In genomic region chr1:37763791-37764741, GRCh38 we compare ENCODE assay signal across 1 cellular context.
TF ChIP-seq lines count a peak whose summit lies in the region.

No MANE protein-coding gene starts in this region.

TF ChIP-seq in HepG2, 621 proteins besides CTCF, POLR2A, EP300 and RAD21 (continued from another document and continues in another):
- peak; percentile 97 for TF ChIP-seq HMGXB3 (CRISPR knock-in tag; IDR thresholded peaks at IDR 0.05; ENCODE audit: borderline replicate concordance)
- TF ChIP-seq ZNF788 (CRISPR knock-in tag; IDR thresholded peaks at IDR 0.05; ENCODE audit: borderline replicate concordance), result peak; percentile 91
- TF ChIP-seq HOXA5 (CRISPR knock-in tag; IDR thresholded peaks at IDR 0.05), result peak; percentile 100
- peak; percentile 98 for TF ChIP-seq ZNF430 (CRISPR knock-in tag; IDR thresholded peaks at IDR 0.05)
- TF ChIP-seq DPF2 (CRISPR knock-in tag; IDR thresholded peaks at IDR 0.05; ENCODE audit: borderline replicate concordance, low read depth), result no peak
- peak; percentile 93 for TF ChIP-seq KMT2B (CRISPR knock-in tag; IDR thresholded peaks at IDR 0.05)
- no peak for TF ChIP-seq SOX13 (IDR thresholded peaks at IDR 0.05)
- peak in 1 of 2 experiments; percentile 87; a peak in 2 of 4 replicates for TF ChIP-seq SOX13 (CRISPR knock-in tag; conservative IDR thresholded peaks at IDR 0.05 in 1 of 2, IDR thresholded peaks at IDR 0.05 in 1 of 2)
- peak; percentile 95 for TF ChIP-seq ZNF503 (CRISPR knock-in tag; IDR thresholded peaks at IDR 0.05)
- no peak for TF ChIP-seq MAZ (IDR thresholded peaks at IDR 0.05; ENCODE audit: borderline replicate concordance, low read depth, low read length)
- TF ChIP-seq MAZ (CRISPR knock-in tag; IDR thresholded peaks at IDR 0.05; ENCODE audit: low read depth), result peak; percentile 90
- no peak for TF ChIP-seq KIAA2018 (CRISPR knock-in tag; IDR thresholded peaks at IDR 0.05; ENCODE audit: borderline replicate concordance)
- peak; percentile 100 for TF ChIP-seq ZNF773 (CRISPR knock-in tag; IDR thresholded peaks at IDR 0.05; ENCODE audit: borderline replicate concordance)
- TF ChIP-seq ZNF253 (CRISPR knock-in tag; IDR thresholded peaks at IDR 0.05; ENCODE audit: borderline replicate concordance), result peak; percentile 97
- TF ChIP-seq ARID2 (CRISPR knock-in tag; IDR thresholded peaks at IDR 0.05; ENCODE audit: borderline replicate concordance), result no peak
- peak; percentile 98 for TF ChIP-seq HMG20B (CRISPR knock-in tag; conservative IDR thresholded peaks at IDR 0.05)
- TF ChIP-seq HNRNPH1 (optimal IDR thresholded peaks at IDR 0.05; ENCODE audit: low read depth, low read length), result no peak
- TF ChIP-seq TBL1XR1 (IDR thresholded peaks at IDR 0.05; ENCODE audit: borderline replicate concordance, low read length, partially characterized antibody), result no peak
- 0 out of 2 replicates have a peak, but pooled peaks have one; percentile 2 for TF ChIP-seq HNF4G (IDR thresholded peaks at IDR 0.05; ENCODE audit: borderline replicate concordance, low read depth, low read length)
- TF ChIP-seq HNF4G (CRISPR knock-in tag; IDR thresholded peaks at IDR 0.05; ENCODE audit: borderline replicate concordance, low read depth), result peak; percentile 38; the same call in 1 of the 2 replicates
- peak; percentile 98 for TF ChIP-seq MLXIP (CRISPR knock-in tag; IDR thresholded peaks at IDR 0.05; ENCODE audit: borderline replicate concordance)
- peak; percentile 96 for TF ChIP-seq SNAPC4 (CRISPR knock-in tag; IDR thresholded peaks at IDR 0.05)
- peak; percentile 62; the same call in 1 of the 2 replicates for TF ChIP-seq ZNF101 (CRISPR knock-in tag; IDR thresholded peaks at IDR 0.05; ENCODE audit: borderline replicate concordance, low read depth)
- no peak for TF ChIP-seq HDAC6 (IDR thresholded peaks at IDR 0.05; ENCODE audit: low read depth, low read length)
- TF ChIP-seq MAFK (conservative IDR thresholded peaks at IDR 0.05 in 1 of 2, IDR thresholded peaks at IDR 0.05 in 1 of 2; ENCODE audit: low read length in 2 of 2), result no peak
- no peak for TF ChIP-seq ZNF260 (CRISPR knock-in tag; IDR thresholded peaks at IDR 0.05; ENCODE audit: borderline replicate concordance, low read depth)
- TF ChIP-seq ZNF30 (CRISPR knock-in tag; IDR thresholded peaks at IDR 0.05), result peak; percentile 99
- TF ChIP-seq TOE1 (CRISPR knock-in tag; IDR thresholded peaks at IDR 0.05), result peak; percentile 99; the same call in 1 of the 2 replicates
- TF ChIP-seq ZNF18 (CRISPR knock-in tag; IDR thresholded peaks at IDR 0.05; ENCODE audit: insufficient replicate concordance), result peak; percentile 96
